8 cellular contexts compared by ENCODE assay signal in genomic region chr7:4612939-4613841, GRCh38.
DNase-seq lines count a peak whose midpoint lies in the region; ATAC-seq and TF ChIP-seq lines count a peak whose summit lies in the region.

No MANE protein-coding gene starts in this region.

- no peaks in the 10 kb centered on the region for H3K27me3 ChIP-seq in thoracic aorta (replicated peaks; ENCODE audit: insufficient read depth)

- peaks cover 0 to 16% of the 10 kb centered on the region in 2 donors for H3K4me1 ChIP-seq in thoracic aorta (ENCODE audit: control insufficient read depth in 1 of 2, low read depth in 2 of 2)

- intact Hi-C loops in activated CD4-positive, alpha-beta T cell treated with anti-CD3 and anti-CD28 coated beads, Interleukin-2, amount 10 ng/mL, durations not matched to agents 24 days and 14 days (cut with micrococcal nuclease), result loop anchor here (10.0 kb wide), 1 partner anchor 272 kb away; the partner anchor contains the start of gene RADIL

- peak overlapping the region; percentile 43 to 69 for H3K27ac ChIP-seq in thoracic aorta

- no peaks in the 10 kb centered on the region for H3K9me3 ChIP-seq in thoracic aorta

- H3K27me3 Mint-ChIP-seq in activated CD4-positive, alpha-beta T cell treated with anti-CD3 and anti-CD28 coated beads, Interleukin-2, amount 10 ng/mL, durations not matched to agents 24 days and 14 days, result no peaks in the 10 kb centered on the region
- H3K27me3 Mint-ChIP-seq in brain, result peaks cover 5% of the 10 kb centered on the region

- TF ChIP-seq CTCF in brain (conservative IDR thresholded peaks at IDR 0.05), result no peak
- no peak for TF ChIP-seq CTCF in thoracic aorta (IDR thresholded peaks at IDR 0.05)

- H3K4me3 Mint-ChIP-seq in activated CD4-positive, alpha-beta T cell treated with anti-CD3 and anti-CD28 coated beads, Interleukin-2, amount 10 ng/mL, durations not matched to agents 24 days and 14 days, result peak overlapping the region; percentile 72
- peak overlapping the region in 2 of 5 experiments; percentile 29 to 54 for H3K4me3 Mint-ChIP-seq in brain

- no peak overlapping the region for H3K27ac Mint-ChIP-seq in activated CD4-positive, alpha-beta T cell treated with anti-CD3 and anti-CD28 coated beads, Interleukin-2, amount 10 ng/mL, durations not matched to agents 24 days and 14 days
- peak overlapping the region; percentile 5 to 88 (median 83) for H3K27ac Mint-ChIP-seq in brain

- H3K36me3 ChIP-seq in thoracic aorta, result no peaks in the 10 kb centered on the region

- H3K4me3 ChIP-seq in thoracic aorta, result peak overlapping the region; percentile 59

- TF ChIP-seq POLR2A in GM18505 (IDR thresholded peaks at IDR 0.05; ENCODE audit: borderline replicate concordance, extremely low read depth, insufficient read depth, insufficient read length), result no peak

- ATAC-seq in left lobe of liver, result peak; percentile 62
- no peak for ATAC-seq in thoracic aorta (ENCODE audit: insufficient number of reproducible peaks, low FRiP score, low read depth)
- ATAC-seq in GM18505 (IDR thresholded peaks at IDR 0.05; ENCODE audit: unreplicated experiment), result no peak
- no peak for ATAC-seq in HG02763 (IDR thresholded peaks at IDR 0.05; ENCODE audit: unreplicated experiment)

- H3K9me3 Mint-ChIP-seq in activated CD4-positive, alpha-beta T cell treated with anti-CD3 and anti-CD28 coated beads, Interleukin-2, amount 10 ng/mL, durations not matched to agents 24 days and 14 days, result no peaks in the 10 kb centered on the region
- no peaks in the 10 kb centered on the region for H3K9me3 Mint-ChIP-seq in brain

- H3K36me3 Mint-ChIP-seq in activated CD4-positive, alpha-beta T cell treated with anti-CD3 and anti-CD28 coated beads, Interleukin-2, amount 10 ng/mL, durations not matched to agents 24 days and 14 days (ENCODE audit: low read depth), result no peaks in the 10 kb centered on the region
- no peaks in the 10 kb centered on the region for H3K36me3 Mint-ChIP-seq in brain

- peaks cover 10% of the 10 kb centered on the region for H3K4me1 Mint-ChIP-seq in activated CD4-positive, alpha-beta T cell treated with anti-CD3 and anti-CD28 coated beads, Interleukin-2, amount 10 ng/mL, durations not matched to agents 24 days and 14 days
- H3K4me1 Mint-ChIP-seq in brain, result peaks cover 13% of the 10 kb centered on the region

- DNase-seq in activated CD4-positive, alpha-beta T cell treated with anti-CD3 and anti-CD28 coated beads, Interleukin-2, amount 10 ng/mL, durations not matched to agents 24 days and 14 days, result peak; percentile 65
- DNase-seq in activated CD4-positive, alpha-beta T cell treated with anti-CD3 and anti-CD28 coated beads, Interleukin-2, amount 50 U/mL, for 48 hours, result no peak
- DNase-seq in left lobe of liver (ENCODE audit: low spot score) (peak; percentile 46), thoracic aorta (ENCODE audit: low spot score) (no peak), NCI-H2107 treated with DMSO at 0.1 percent for 48 hours (lab: John Stamatoyannopoulos, UW; ENCODE audit: unreplicated experiment) (no peak)

Comparison
In these comparisons a context has a peak if more than half of its experiments do, and no peak if none do; other contexts are left out.
1. DNase-seq: peak in activated CD4-positive, alpha-beta T cell treated with anti-CD3 and anti-CD28 coated beads, Interleukin-2, amount 10 ng/mL, durations not matched to agents 24 days and 14 days (single experiment) and left lobe of liver (single experiment); none in activated CD4-positive, alpha-beta T cell treated with anti-CD3 and anti-CD28 coated beads, Interleukin-2, amount 50 U/mL, for 48 hours (0 of 2), thoracic aorta (single experiment) and NCI-H2107 treated with DMSO at 0.1 percent for 48 hours (single experiment).